Comparison of ENCODE assay signal across 1 cellular context in genomic region chr15:37104413-37105392, GRCh38.
TF ChIP-seq lines count a peak whose summit lies in the region.

No MANE protein-coding gene starts in this region.

TF ChIP-seq in WTC11, 78 proteins besides CTCF, POLR2A, EP300 and RAD21 (continued from another document):
- TF ChIP-seq E2F4 (CRISPR knock-in tag; IDR thresholded peaks at IDR 0.05; ENCODE audit: borderline replicate concordance, low read depth) (no peak), AFF4 (CRISPR knock-in tag; IDR thresholded peaks at IDR 0.05; ENCODE audit: borderline replicate concordance) (no peak), NFE2L1 (CRISPR knock-in tag; IDR thresholded peaks at IDR 0.05) (no peak), ZBTB43 (CRISPR knock-in tag; IDR thresholded peaks at IDR 0.05) (no peak), ZNF219 (CRISPR knock-in tag; IDR thresholded peaks at IDR 0.05; ENCODE audit: borderline replicate concordance) (no peak)
